Comparison of ENCODE assay signal across 27 cellular contexts in genomic region chr22:28143206-28143605, GRCh38.
DNase-seq lines count a peak whose midpoint lies in the region; ATAC-seq and TF ChIP-seq lines count a peak whose summit lies in the region.
"Had no signal": no experiment of that assay in that cellular context is flagged by ENCODE, and none has a peak within 500 bp of the region (broad histone marks: within the 10 kb centered on the region; RNA-seq: fewer than 3 reads in every experiment).

No MANE protein-coding gene starts in this region.

- TF ChIP-seq CTCF in left ventricle myocardium inferior (IDR thresholded peaks at IDR 0.05; ENCODE audit: borderline replicate concordance) (no peak), chondrocyte (IDR thresholded peaks at IDR 0.05) (no peak), nephron (IDR thresholded peaks at IDR 0.05; ENCODE audit: unreplicated experiment in 3 of 3) (no peak), uterus (IDR thresholded peaks at IDR 0.05) (no peak)

- H3K36me3 ChIP-seq in left ventricle myocardium inferior (no peaks in the 10 kb centered on the region), uterus (no peaks in the 10 kb centered on the region)
- H3K36me3 ChIP-seq: BE2C, neural progenitor cell, thoracic aorta had no signal

- H3K4me3 Mint-ChIP-seq in chondrocyte (ENCODE audit: unreplicated experiment): peak overlapping the region; percentile 11
- H3K4me3 Mint-ChIP-seq in nephron: peak overlapping the region in 1 of 3 experiments; percentile 23
- H3K4me3 Mint-ChIP-seq: activated CD4-positive, alpha-beta T cell treated with anti-CD3 and anti-CD28 coated beads, Interleukin-2, amount 10 ng/mL, durations not matched to agents 24 days and 14 days; activated naive CD8-positive, alpha-beta T cell treated with anti-CD3 and anti-CD28 coated beads, Interleukin-2, amount 50 U/mL, for 24 hours; activated T-cell treated with anti-CD3 and anti-CD28 coated beads, Interleukin-2, amount 50 U/mL, for 24 hours; CD8-positive, alpha-beta memory T cell; neural progenitor cell; T-helper 2 cell treated with Interferon-gamma antibody and Interleukin-4, amounts not matched to agents 5 μg/mL and 100 μg/mL, for 36 hours had no signal

- intact Hi-C loops in left ventricle myocardium inferior (cut with micrococcal nuclease) (no loop called here), left cardiac atrium (cut with DNase I) (no loop called here), uterus (cut with DNase I; ENCODE audit: low total_unique reads) (no loop called here)

- peak overlapping the region; percentile 49 for H3K27ac ChIP-seq in left ventricle myocardium inferior (replicated peaks)
- peak overlapping the region; percentile 53 to 65 for H3K27ac ChIP-seq in uterus
- H3K27ac ChIP-seq: A549, dorsolateral prefrontal cortex, neural progenitor cell, thoracic aorta had no signal

- H3K4me1 Mint-ChIP-seq in chondrocyte (ENCODE audit: low read depth) (peaks cover 78% of the 10 kb centered on the region), nephron (peaks cover 96% of the 10 kb centered on the region)
- H3K4me1 Mint-ChIP-seq: activated CD4-positive, alpha-beta T cell treated with anti-CD3 and anti-CD28 coated beads, Interleukin-2, amount 10 ng/mL, durations not matched to agents 24 days and 14 days; activated naive CD8-positive, alpha-beta T cell treated with anti-CD3 and anti-CD28 coated beads, Interleukin-2, amount 50 U/mL, for 24 hours; CD8-positive, alpha-beta memory T cell had no signal

- H3K36me3 Mint-ChIP-seq in chondrocyte (ENCODE audit: low read depth) (no peaks in the 10 kb centered on the region), nephron (ENCODE audit: low read depth) (no peaks in the 10 kb centered on the region)
- H3K36me3 Mint-ChIP-seq: CD8-positive, alpha-beta memory T cell; neural progenitor cell had no signal

- H3K9me3 Mint-ChIP-seq in chondrocyte (ENCODE audit: low read depth): no peaks in the 10 kb centered on the region
- H3K9me3 Mint-ChIP-seq in nephron: no peaks in the 10 kb centered on the region
- H3K9me3 Mint-ChIP-seq: activated CD4-positive, alpha-beta T cell treated with anti-CD3 and anti-CD28 coated beads, Interleukin-2, amount 10 ng/mL, durations not matched to agents 24 days and 14 days; activated naive CD8-positive, alpha-beta T cell treated with anti-CD3 and anti-CD28 coated beads, Interleukin-2, amount 50 U/mL, for 24 hours; activated T-cell treated with anti-CD3 and anti-CD28 coated beads, Interleukin-2, amount 50 U/mL, for 24 hours; CD8-positive, alpha-beta memory T cell; neural progenitor cell; T-helper 2 cell treated with Interferon-gamma antibody and Interleukin-4, amounts not matched to agents 5 μg/mL and 100 μg/mL, for 36 hours had no signal

- no peak for DNase-seq in left ventricle myocardium inferior
- no peak for DNase-seq in left cardiac atrium
- no peak for DNase-seq in chondrocyte (ENCODE audit: low spot score)
- DNase-seq in uterus: no peak
- DNase-seq in kidney tubule cell (ENCODE audit: low spot score): no peak
- DNase-seq in NCI-H345 (lab: John Stamatoyannopoulos, UW): no peak
- DNase-seq: activated CD4-positive, alpha-beta T cell treated with anti-CD3 and anti-CD28 coated beads, Interleukin-2, amount 10 ng/mL, durations not matched to agents 24 days and 14 days; activated gamma-delta T cell treated with Interleukin-2 at 50 U/mL for 16 hours; activated naive CD8-positive, alpha-beta T cell treated with anti-CD3 and anti-CD28 coated beads, Interleukin-2, amount 50 U/mL, for 24 hours; activated T-cell treated with anti-CD3 and anti-CD28 coated beads, Interleukin-2, amount 50 U/mL, for 24 hours; BE2C; CD8-positive, alpha-beta memory T cell; DMS 273 treated with DMSO at 0.1 percent for 48 hours; dorsolateral prefrontal cortex; islet precursor cell; NCI-H1092 treated with DMSO at 0.1 percent for 48 hours; NCI-H187 treated with DMSO at 0.1 percent for 48 hours; posterior cingulate gyrus; RPMI8226; stimulated activated naive CD4-positive, alpha-beta T cell treated with Interleukin-2 at 50 U/mL for 16 hours had no signal

- ATAC-seq in left cardiac atrium: no peak
- ATAC-seq in GM21576 (IDR thresholded peaks at IDR 0.05; ENCODE audit: unreplicated experiment): no peak
- ATAC-seq: A549; activated naive CD8-positive, alpha-beta T cell treated with anti-CD3 and anti-CD28 coated beads, Interleukin-2, amount 50 U/mL, for 24 hours had no signal

- H3K27me3 Mint-ChIP-seq in chondrocyte (ENCODE audit: low read depth): no peaks in the 10 kb centered on the region
- no peaks in the 10 kb centered on the region for H3K27me3 Mint-ChIP-seq in nephron (ENCODE audit: low read depth)
- H3K27me3 Mint-ChIP-seq: activated naive CD8-positive, alpha-beta T cell treated with anti-CD3 and anti-CD28 coated beads, Interleukin-2, amount 50 U/mL, for 24 hours; activated T-cell treated with anti-CD3 and anti-CD28 coated beads, Interleukin-2, amount 50 U/mL, for 24 hours had no signal

- no peak overlapping the region for H3K4me3 ChIP-seq in left ventricle myocardium inferior
- no peak overlapping the region for H3K4me3 ChIP-seq in uterus
- H3K4me3 ChIP-seq: A549, dorsolateral prefrontal cortex, lung, neural progenitor cell, thoracic aorta had no signal

- H3K9me3 ChIP-seq in left ventricle myocardium inferior (replicated peaks) (no peaks in the 10 kb centered on the region), uterus (no peaks in the 10 kb centered on the region)
- H3K9me3 ChIP-seq: A549, BE2C, thoracic aorta had no signal

- no peaks in the 10 kb centered on the region for H3K27me3 ChIP-seq in left ventricle myocardium inferior (ENCODE audit: low read depth)
- no peaks in the 10 kb centered on the region for H3K27me3 ChIP-seq in uterus
- H3K27me3 ChIP-seq: BE2C, dorsolateral prefrontal cortex, neural progenitor cell had no signal

- H3K4me1 ChIP-seq in left ventricle myocardium inferior (peaks cover 67% of the 10 kb centered on the region), uterus (peaks cover 19 to 38% of the 10 kb centered on the region in 2 donors)
- H3K4me1 ChIP-seq: neural progenitor cell had no signal

- no peak for TF ChIP-seq POLR2A in uterus (IDR thresholded peaks at IDR 0.05)

- peak overlapping the region; percentile 73 for H3K27ac Mint-ChIP-seq in chondrocyte (ENCODE audit: unreplicated experiment)
- peak overlapping the region; percentile 79 to 95 (median 94) for H3K27ac Mint-ChIP-seq in nephron
- H3K27ac Mint-ChIP-seq: activated CD4-positive, alpha-beta T cell treated with anti-CD3 and anti-CD28 coated beads, Interleukin-2, amount 10 ng/mL, durations not matched to agents 24 days and 14 days; activated naive CD8-positive, alpha-beta T cell treated with anti-CD3 and anti-CD28 coated beads, Interleukin-2, amount 50 U/mL, for 24 hours; activated T-cell treated with anti-CD3 and anti-CD28 coated beads, Interleukin-2, amount 50 U/mL, for 24 hours; CD8-positive, alpha-beta memory T cell; neural progenitor cell; T-helper 2 cell treated with Interferon-gamma antibody and Interleukin-4, amounts not matched to agents 5 μg/mL and 100 μg/mL, for 36 hours had no signal
